ENCODE assay signal across 10 cellular contexts in genomic region chr17:2954898-2955445, GRCh38.
DNase-seq lines count a peak whose midpoint lies in the region; ATAC-seq and TF ChIP-seq lines count a peak whose summit lies in the region.
"Had no signal": no experiment of that assay in that cellular context is flagged by ENCODE, and none has a peak within 500 bp of the region (broad histone marks: within the 10 kb centered on the region; RNA-seq: fewer than 3 reads in every experiment).

No MANE protein-coding gene starts in this region.

- H3K4me3 ChIP-seq in Loucy (ENCODE audit: low read length, poor library complexity, severe bottlenecking) (no peak overlapping the region), mesodermal cell (ENCODE audit: extremely low read depth, insufficient read depth, low read length, poor library complexity, severe bottlenecking) (no peak overlapping the region)
- H3K4me3 ChIP-seq: HAP-1, psoas muscle had no signal

- H3K4me1 Mint-ChIP-seq in Calu3 (ENCODE audit: low read depth, unreplicated experiment) = peaks cover 57% of the 10 kb centered on the region
- H3K4me1 Mint-ChIP-seq in activated T-helper 17 cell treated with anti-CD3 and anti-CD28 coated beads, Interleukin-2, amount 50 U/mL, for 72 hours = peaks cover 14% of the 10 kb centered on the region

- H3K27me3 ChIP-seq in Loucy (ENCODE audit: insufficient read depth, low read length, poor library complexity, severe bottlenecking) = no peaks in the 10 kb centered on the region

- BruUV-seq in Calu3 (replicated peaks; lab: Mats Ljungman, UMichigan) = no TSS peak

- H3K9me3 Mint-ChIP-seq in Calu3 (ENCODE audit: low read depth, unreplicated experiment) = no peaks in the 10 kb centered on the region
- no peaks in the 10 kb centered on the region for H3K9me3 Mint-ChIP-seq in activated T-helper 17 cell treated with anti-CD3 and anti-CD28 coated beads, Interleukin-2, amount 50 U/mL, for 72 hours

- H3K9ac ChIP-seq in Loucy (ENCODE audit: low read depth, low read length, poor library complexity, severe bottlenecking) = no peak overlapping the region

- H3K27me3 Mint-ChIP-seq in Calu3 (ENCODE audit: unreplicated experiment) = no peaks in the 10 kb centered on the region
- no peaks in the 10 kb centered on the region for H3K27me3 Mint-ChIP-seq in activated T-helper 17 cell treated with anti-CD3 and anti-CD28 coated beads, Interleukin-2, amount 50 U/mL, for 72 hours

- peaks cover 10% of the 10 kb centered on the region for H3K4me1 ChIP-seq in Loucy (ENCODE audit: insufficient read depth, low read length, poor library complexity, severe bottlenecking)
- peaks cover 35% of the 10 kb centered on the region for H3K4me1 ChIP-seq in mesodermal cell (ENCODE audit: control insufficient read depth, insufficient read depth, low read length, poor library complexity, severe bottlenecking)
- H3K4me1 ChIP-seq: psoas muscle had no signal

- TF ChIP-seq CTCF in Calu3 (IDR thresholded peaks at IDR 0.05; ENCODE audit: unreplicated experiment) (no peak), Loucy (conservative IDR thresholded peaks at IDR 0.05; ENCODE audit: low read length) (no peak)

- no peaks in the 10 kb centered on the region for H3K9me2 ChIP-seq in Loucy (replicated peaks; ENCODE audit: low read depth, low read length)

- CTCF ChIA-PET in Calu3 (lab: Charles Lee) = no interaction called here

- H4K20me1 ChIP-seq in Loucy (ENCODE audit: insufficient read depth, low read length, poor library complexity, severe bottlenecking) = peaks cover 74% of the 10 kb centered on the region

- peak overlapping the region; percentile 55 for H3K4me3 Mint-ChIP-seq in Calu3 (ENCODE audit: low read depth, unreplicated experiment)
- peak overlapping the region; percentile 39 for H3K4me3 Mint-ChIP-seq in activated T-helper 17 cell treated with anti-CD3 and anti-CD28 coated beads, Interleukin-2, amount 50 U/mL, for 72 hours

- WGBS in mesodermal cell (ENCODE audit: insufficient coverage in 2 of 2), 2 experiments = 84 to 91% methylated on average over 6 to 8 of the region's 8 CpGs

- H3K36me3 ChIP-seq in Loucy (ENCODE audit: insufficient read depth, low read length) = peaks cover 35% of the 10 kb centered on the region; the same call in 1 of the 2 replicates
- no peaks in the 10 kb centered on the region for H3K36me3 ChIP-seq in mesodermal cell (ENCODE audit: control insufficient read depth, insufficient read depth, low read length)
- H3K36me3 ChIP-seq: HAP-1 had no signal

- H3F3A ChIP-seq in Loucy (ENCODE audit: low read depth) = no peaks in the 10 kb centered on the region

- peak; percentile 96 for ATAC-seq in activated T-helper 17 cell treated with anti-CD3 and anti-CD28 coated beads, Interleukin-2, amount 50 U/mL, for 72 hours (replicated peaks)
- ATAC-seq in GM21390 (IDR thresholded peaks at IDR 0.05; ENCODE audit: unreplicated experiment) (no peak), GM18870 (IDR thresholded peaks at IDR 0.05; ENCODE audit: unreplicated experiment) (no peak)

- H3K27ac ChIP-seq in mesodermal cell (ENCODE audit: low read depth, low read length, severe bottlenecking) = peak overlapping the region; percentile 20
- H3K27ac ChIP-seq: psoas muscle had no signal

- H3K36me3 Mint-ChIP-seq in Calu3 (ENCODE audit: insufficient read depth, unreplicated experiment) = peaks cover 21% of the 10 kb centered on the region
- H3K36me3 Mint-ChIP-seq in activated T-helper 17 cell treated with anti-CD3 and anti-CD28 coated beads, Interleukin-2, amount 50 U/mL, for 72 hours (ENCODE audit: low read depth) = no peaks in the 10 kb centered on the region

- H3K27ac Mint-ChIP-seq in Calu3 (ENCODE audit: unreplicated experiment) = peak overlapping the region; percentile 99
- H3K27ac Mint-ChIP-seq in activated T-helper 17 cell treated with anti-CD3 and anti-CD28 coated beads, Interleukin-2, amount 50 U/mL, for 72 hours = peak overlapping the region; percentile 77

- peaks cover 87% of the 10 kb centered on the region for H3K79me2 ChIP-seq in Loucy (ENCODE audit: insufficient read depth, low read length)

- peak; percentile 67 for DNase-seq in Calu3
- no peak for DNase-seq in mucosa of gallbladder (ENCODE audit: low spot score)
- DNase-seq in stimulated activated CD8-positive, alpha-beta memory T cell treated with anti-CD3 and anti-CD28 coated beads, Interleukin-4, amount 100 ng/mL, for 48 hours = no peak
- DNase-seq: psoas muscle had no signal

- intact Hi-C loops in Calu3 (cut with micrococcal nuclease; ENCODE audit: unreplicated experiment) = loop anchor here (2.0 kb wide), 1 partner anchor 50 kb away; no protein-coding TSS in a partner anchor

- no peak overlapping the region for H2AFZ ChIP-seq in Loucy (ENCODE audit: low read length)

- H3K4me2 ChIP-seq in Loucy (ENCODE audit: low read depth, low read length, poor library complexity, severe bottlenecking) = peak overlapping the region; percentile 3

- no peaks in the 10 kb centered on the region for H3K9me3 ChIP-seq in Loucy (ENCODE audit: insufficient read depth, low read depth, low read length)
- no peaks in the 10 kb centered on the region for H3K9me3 ChIP-seq in mesodermal cell (ENCODE audit: control insufficient read depth, low read length)
- H3K9me3 ChIP-seq: HAP-1, psoas muscle had no signal
